Comparison of ENCODE assay signal across 8 cellular contexts in the genomic region with DNA sequence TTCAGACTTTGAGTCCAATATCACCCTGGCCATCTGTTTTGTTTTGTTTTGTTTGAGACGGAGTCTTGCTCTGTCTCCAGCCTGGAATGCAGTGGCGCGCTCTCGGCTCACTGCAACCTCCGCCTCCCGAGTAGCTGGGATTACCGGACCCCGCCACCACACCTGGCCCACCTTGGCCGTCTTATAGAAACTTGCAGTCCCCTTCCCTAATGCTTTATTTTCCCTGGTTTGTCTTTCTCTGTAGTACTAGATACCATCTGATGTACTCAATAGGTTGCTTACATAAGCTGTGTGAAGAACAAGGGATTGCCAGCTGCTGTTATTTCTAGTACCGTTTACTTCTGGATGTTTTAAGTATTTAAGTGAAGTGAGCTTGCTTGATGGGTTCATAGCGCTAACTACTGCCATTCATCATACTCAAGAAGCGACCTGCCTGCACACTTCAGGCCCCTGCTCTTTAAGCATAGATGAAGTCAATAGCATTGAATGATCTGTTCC. TPM values are rescaled to one million over a fixed set of nuclear protein-coding genes. Genes with fewer than 3 reads are reported as not detected.
DNase-seq lines count a peak whose midpoint lies in the region; ATAC-seq and TF ChIP-seq lines count a peak whose summit lies in the region.

No MANE protein-coding gene starts in this region.

- TF ChIP-seq CTCF in AG09309 (IDR thresholded peaks at IDR 0.05; ENCODE audit: control insufficient read depth, insufficient read depth, low read depth, low read length, missing control alignments) (no peak), mucosa of descending colon (IDR thresholded peaks at IDR 0.05) (no peak)

- H3K27ac ChIP-seq in caudate nucleus (ENCODE audit: low read depth, low read length), result peak overlapping the region; percentile 46

- no peak for ATAC-seq in mucosa of descending colon
- ATAC-seq in sciatic nerve, result no peak
- ATAC-seq in HG02571 (IDR thresholded peaks at IDR 0.05; ENCODE audit: unreplicated experiment), result no peak

- peaks cover 13% of the 10 kb centered on the region for H3K4me1 ChIP-seq in mucosa of descending colon (ENCODE audit: low read depth)

- intact Hi-C loops in mucosa of descending colon (cut with DNase I, micrococcal nuclease), result no loop called here
- intact Hi-C loops in sciatic nerve (cut with DNase I), result no loop called here

- H3K4me3 ChIP-seq in AG09309 (ENCODE audit: control insufficient read depth, low read depth, low read length), result peak overlapping the region; percentile 99
- peak overlapping the region; percentile 96 for H3K4me3 ChIP-seq in Jurkat, Clone E6-1 (ENCODE audit: low read length)
- H3K4me3 ChIP-seq in mucosa of descending colon, result peak overlapping the region; percentile 64

- H3K9me3 ChIP-seq in mucosa of descending colon, result no peaks in the 10 kb centered on the region

- peaks cover 16% of the 10 kb centered on the region for H3K36me3 ChIP-seq in mucosa of descending colon (ENCODE audit: low read depth)

- DNase-seq in AG09309 (ENCODE audit: low read depth) (no peak), caudate nucleus (lab: John Stamatoyannopoulos, UW) (no peak), mucosa of descending colon (no peak), NCI-H526 treated with DMSO at 0.1 percent for 48 hours (lab: John Stamatoyannopoulos, UW) (no peak), sciatic nerve (ENCODE audit: low spot score) (no peak), D341Med (ENCODE audit: low spot score) (no peak)
- DNase-seq in Jurkat, Clone E6-1 (ENCODE audit: low read depth, low spot score), result no peak

RNA-seq across cellular contexts. Expression of gene RPL31, which starts 1.2 kb away (rescaled TPM):
- polyA plus RNA-seq in Jurkat, Clone E6-1 (2012; ENCODE audit: insufficient read depth, insufficient read length), result 4,714 TPM
- 1,000 to 10,000 TPM in 2 of 3 donors, 100 to 1,000 TPM in 1; 933 to 1,008 (median 1,005) TPM for total RNA-seq in mucosa of descending colon
- total RNA-seq in sciatic nerve, result 1,183 TPM
